ENCODE assay signal across 1 cellular context in the genomic region with DNA sequence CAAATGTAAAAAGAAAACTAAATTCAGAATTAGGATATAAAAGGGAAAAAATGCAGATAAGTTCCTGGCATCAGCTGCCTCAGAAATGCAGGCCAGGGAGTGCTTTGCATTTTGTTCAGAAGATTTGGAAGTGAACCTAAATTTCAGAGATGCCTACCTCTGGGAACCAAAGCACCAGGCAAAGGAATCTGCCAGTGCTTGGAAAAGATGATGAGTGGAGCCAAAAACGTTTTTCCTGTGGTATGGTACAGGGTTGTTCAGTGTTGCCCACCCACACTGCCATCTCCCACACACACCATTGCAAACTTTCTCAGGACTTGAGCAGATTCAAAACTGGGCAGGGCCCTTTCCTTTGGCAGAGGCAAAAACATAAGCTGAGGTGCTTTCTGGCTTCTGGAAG.
TF ChIP-seq lines count a peak whose summit lies in the region.

No MANE protein-coding gene starts in this region.

TF ChIP-seq in GM23338, 12 proteins besides CTCF, POLR2A, EP300 and RAD21 (continued from another document):
- TF ChIP-seq, protein P1, sequence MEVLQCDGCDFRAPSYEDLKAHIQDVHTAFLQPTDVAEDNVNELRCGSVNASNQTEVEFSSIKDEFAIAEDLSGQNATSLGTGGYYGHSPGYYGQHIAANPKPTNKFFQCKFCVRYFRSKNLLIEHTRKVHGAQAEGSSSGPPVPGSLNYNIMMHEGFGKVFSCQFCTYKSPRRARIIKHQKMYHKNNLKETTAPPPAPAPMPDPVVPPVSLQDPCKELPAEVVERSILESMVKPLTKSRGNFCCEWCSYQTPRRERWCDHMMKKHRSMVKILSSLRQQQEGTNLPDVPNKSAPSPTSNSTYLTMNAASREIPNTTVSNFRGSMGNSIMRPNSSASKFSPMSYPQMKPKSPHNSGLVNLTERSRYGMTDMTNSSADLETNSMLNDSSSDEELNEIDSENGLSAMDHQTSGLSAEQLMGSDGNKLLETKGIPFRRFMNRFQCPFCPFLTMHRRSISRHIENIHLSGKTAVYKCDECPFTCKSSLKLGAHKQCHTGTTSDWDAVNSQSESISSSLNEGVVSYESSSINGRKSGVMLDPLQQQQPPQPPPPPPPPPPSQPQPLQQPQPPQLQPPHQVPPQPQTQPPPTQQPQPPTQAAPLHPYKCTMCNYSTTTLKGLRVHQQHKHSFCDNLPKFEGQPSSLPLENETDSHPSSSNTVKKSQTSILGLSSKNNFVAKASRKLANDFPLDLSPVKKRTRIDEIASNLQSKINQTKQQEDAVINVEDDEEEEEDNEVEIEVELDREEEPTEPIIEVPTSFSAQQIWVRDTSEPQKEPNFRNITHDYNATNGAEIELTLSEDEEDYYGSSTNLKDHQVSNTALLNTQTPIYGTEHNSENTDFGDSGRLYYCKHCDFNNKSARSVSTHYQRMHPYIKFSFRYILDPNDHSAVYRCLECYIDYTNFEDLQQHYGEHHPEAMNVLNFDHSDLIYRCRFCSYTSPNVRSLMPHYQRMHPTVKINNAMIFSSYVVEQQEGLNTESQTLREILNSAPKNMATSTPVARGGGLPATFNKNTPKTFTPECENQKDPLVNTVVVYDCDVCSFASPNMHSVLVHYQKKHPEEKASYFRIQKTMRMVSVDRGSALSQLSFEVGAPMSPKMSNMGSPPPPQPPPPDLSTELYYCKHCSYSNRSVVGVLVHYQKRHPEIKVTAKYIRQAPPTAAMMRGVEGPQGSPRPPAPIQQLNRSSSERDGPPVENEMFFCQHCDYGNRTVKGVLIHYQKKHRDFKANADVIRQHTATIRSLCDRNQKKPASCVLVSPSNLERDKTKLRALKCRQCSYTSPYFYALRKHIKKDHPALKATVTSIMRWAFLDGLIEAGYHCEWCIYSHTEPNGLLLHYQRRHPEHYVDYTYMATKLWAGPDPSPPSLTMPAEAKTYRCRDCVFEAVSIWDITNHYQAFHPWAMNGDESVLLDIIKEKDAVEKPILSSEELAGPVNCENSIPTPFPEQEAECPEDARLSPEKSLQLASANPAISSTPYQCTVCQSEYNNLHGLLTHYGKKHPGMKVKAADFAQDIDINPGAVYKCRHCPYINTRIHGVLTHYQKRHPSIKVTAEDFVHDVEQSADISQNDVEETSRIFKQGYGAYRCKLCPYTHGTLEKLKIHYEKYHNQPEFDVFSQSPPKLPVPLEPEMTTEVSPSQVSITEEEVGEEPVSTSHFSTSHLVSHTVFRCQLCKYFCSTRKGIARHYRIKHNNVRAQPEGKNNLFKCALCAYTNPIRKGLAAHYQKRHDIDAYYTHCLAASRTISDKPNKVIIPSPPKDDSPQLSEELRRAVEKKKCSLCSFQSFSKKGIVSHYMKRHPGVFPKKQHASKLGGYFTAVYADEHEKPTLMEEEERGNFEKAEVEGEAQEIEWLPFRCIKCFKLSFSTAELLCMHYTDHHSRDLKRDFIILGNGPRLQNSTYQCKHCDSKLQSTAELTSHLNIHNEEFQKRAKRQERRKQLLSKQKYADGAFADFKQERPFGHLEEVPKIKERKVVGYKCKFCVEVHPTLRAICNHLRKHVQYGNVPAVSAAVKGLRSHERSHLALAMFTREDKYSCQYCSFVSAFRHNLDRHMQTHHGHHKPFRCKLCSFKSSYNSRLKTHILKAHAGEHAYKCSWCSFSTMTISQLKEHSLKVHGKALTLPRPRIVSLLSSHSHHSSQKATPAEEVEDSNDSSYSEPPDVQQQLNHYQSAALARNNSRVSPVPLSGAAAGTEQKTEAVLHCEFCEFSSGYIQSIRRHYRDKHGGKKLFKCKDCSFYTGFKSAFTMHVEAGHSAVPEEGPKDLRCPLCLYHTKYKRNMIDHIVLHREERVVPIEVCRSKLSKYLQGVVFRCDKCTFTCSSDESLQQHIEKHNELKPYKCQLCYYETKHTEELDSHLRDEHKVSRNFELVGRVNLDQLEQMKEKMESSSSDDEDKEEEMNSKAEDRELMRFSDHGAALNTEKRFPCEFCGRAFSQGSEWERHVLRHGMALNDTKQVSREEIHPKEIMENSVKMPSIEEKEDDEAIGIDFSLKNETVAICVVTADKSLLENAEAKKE (CRISPR knock-in tag; IDR thresholded peaks at IDR 0.05), result no peak
- TF ChIP-seq STAT1 (IDR thresholded peaks at IDR 0.05; ENCODE audit: unreplicated experiment), result no peak
- TF ChIP-seq, protein P2, sequence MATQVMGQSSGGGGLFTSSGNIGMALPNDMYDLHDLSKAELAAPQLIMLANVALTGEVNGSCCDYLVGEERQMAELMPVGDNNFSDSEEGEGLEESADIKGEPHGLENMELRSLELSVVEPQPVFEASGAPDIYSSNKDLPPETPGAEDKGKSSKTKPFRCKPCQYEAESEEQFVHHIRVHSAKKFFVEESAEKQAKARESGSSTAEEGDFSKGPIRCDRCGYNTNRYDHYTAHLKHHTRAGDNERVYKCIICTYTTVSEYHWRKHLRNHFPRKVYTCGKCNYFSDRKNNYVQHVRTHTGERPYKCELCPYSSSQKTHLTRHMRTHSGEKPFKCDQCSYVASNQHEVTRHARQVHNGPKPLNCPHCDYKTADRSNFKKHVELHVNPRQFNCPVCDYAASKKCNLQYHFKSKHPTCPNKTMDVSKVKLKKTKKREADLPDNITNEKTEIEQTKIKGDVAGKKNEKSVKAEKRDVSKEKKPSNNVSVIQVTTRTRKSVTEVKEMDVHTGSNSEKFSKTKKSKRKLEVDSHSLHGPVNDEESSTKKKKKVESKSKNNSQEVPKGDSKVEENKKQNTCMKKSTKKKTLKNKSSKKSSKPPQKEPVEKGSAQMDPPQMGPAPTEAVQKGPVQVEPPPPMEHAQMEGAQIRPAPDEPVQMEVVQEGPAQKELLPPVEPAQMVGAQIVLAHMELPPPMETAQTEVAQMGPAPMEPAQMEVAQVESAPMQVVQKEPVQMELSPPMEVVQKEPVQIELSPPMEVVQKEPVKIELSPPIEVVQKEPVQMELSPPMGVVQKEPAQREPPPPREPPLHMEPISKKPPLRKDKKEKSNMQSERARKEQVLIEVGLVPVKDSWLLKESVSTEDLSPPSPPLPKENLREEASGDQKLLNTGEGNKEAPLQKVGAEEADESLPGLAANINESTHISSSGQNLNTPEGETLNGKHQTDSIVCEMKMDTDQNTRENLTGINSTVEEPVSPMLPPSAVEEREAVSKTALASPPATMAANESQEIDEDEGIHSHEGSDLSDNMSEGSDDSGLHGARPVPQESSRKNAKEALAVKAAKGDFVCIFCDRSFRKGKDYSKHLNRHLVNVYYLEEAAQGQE (IDR thresholded peaks at IDR 0.05; ENCODE audit: unreplicated experiment), result no peak
